9 cellular contexts compared by ENCODE assay signal in genomic region chr19:9912551-9913236, GRCh38. TPM values are rescaled to one million over a fixed set of nuclear protein-coding genes. Genes with fewer than 3 reads are reported as not detected.
DNase-seq lines count a peak whose midpoint lies in the region; ATAC-seq and TF ChIP-seq lines count a peak whose summit lies in the region.
"Had no signal": no experiment of that assay in that cellular context is flagged by ENCODE, and none has a peak within 500 bp of the region (broad histone marks: within the 10 kb centered on the region; RNA-seq: fewer than 3 reads in every experiment).

No MANE protein-coding gene starts in this region.

- peaks cover 15% of the 10 kb centered on the region for H3K27me3 ChIP-seq in cardiac muscle cell
- H3K27me3 ChIP-seq in lower lobe of right lung (ENCODE audit: low read depth) = peaks cover 36% of the 10 kb centered on the region

- H3K27ac Mint-ChIP-seq in activated naive CD8-positive, alpha-beta T cell treated with anti-CD3 and anti-CD28 coated beads for 36 hours = no peak overlapping the region
- H3K27ac Mint-ChIP-seq in type B pancreatic cell = peak overlapping the region; percentile 70

- no peak for TF ChIP-seq CTCF in cardiac muscle cell (IDR thresholded peaks at IDR 0.05; ENCODE audit: low read depth, low read length)
- no peak for TF ChIP-seq CTCF in lower lobe of right lung (IDR thresholded peaks at IDR 0.05)
- TF ChIP-seq CTCF in type B pancreatic cell (conservative IDR thresholded peaks at IDR 0.05) = no peak

- H3K9me3 ChIP-seq in cardiac muscle cell (ENCODE audit: low read depth) (no peaks in the 10 kb centered on the region), lower lobe of right lung (no peaks in the 10 kb centered on the region)

- no peaks in the 10 kb centered on the region for H3K36me3 Mint-ChIP-seq in activated naive CD8-positive, alpha-beta T cell treated with anti-CD3 and anti-CD28 coated beads for 36 hours
- H3K36me3 Mint-ChIP-seq in type B pancreatic cell = no peaks in the 10 kb centered on the region

- H3K4me3 ChIP-seq in cardiac muscle cell (peak overlapping the region; percentile 42), lower lobe of right lung (peak overlapping the region; percentile 52)

- ATAC-seq in lower lobe of right lung = no peak

- CTCF ChIA-PET in HEK293T (lab: Yijun Ruan, JAX) = no interaction called here

- H3K4me1 Mint-ChIP-seq in activated naive CD8-positive, alpha-beta T cell treated with anti-CD3 and anti-CD28 coated beads for 36 hours = peaks cover 6% of the 10 kb centered on the region
- peaks cover 12% of the 10 kb centered on the region for H3K4me1 Mint-ChIP-seq in type B pancreatic cell (ENCODE audit: unreplicated experiment)

- H3K4me1 ChIP-seq in cardiac muscle cell (ENCODE audit: low read depth) (no peaks in the 10 kb centered on the region), lower lobe of right lung (peaks cover 19% of the 10 kb centered on the region)

- H3K27ac ChIP-seq in cardiac muscle cell (no peak overlapping the region), lower lobe of right lung (no peak overlapping the region)

- no peak for DNase-seq in cardiac muscle cell (ENCODE audit: low read depth in 1 of 2, low spot score in 1 of 2)
- DNase-seq in cardiac septum (ENCODE audit: low spot score) = no peak
- no peak for DNase-seq in activated naive CD8-positive, alpha-beta T cell treated with anti-CD3 and anti-CD28 coated beads for 36 hours
- no peak for DNase-seq in lower lobe of right lung
- no peak for DNase-seq in type B pancreatic cell (ENCODE audit: extremely low spot score, unreplicated experiment)
- no peak for DNase-seq in SHP77 (lab: John Stamatoyannopoulos, UW)
- DNase-seq in HEK293T (ENCODE audit: extremely low spot score) = no peak
- DNase-seq in NCI-H2171 treated with DMSO at 0.1 percent for 48 hours (lab: John Stamatoyannopoulos, UW) = no peak
- DNase-seq: NCI-H1436 had no signal

- H3K9me3 Mint-ChIP-seq in activated naive CD8-positive, alpha-beta T cell treated with anti-CD3 and anti-CD28 coated beads for 36 hours = no peaks in the 10 kb centered on the region
- H3K9me3 Mint-ChIP-seq in type B pancreatic cell = no peaks in the 10 kb centered on the region

- peak overlapping the region; percentile 49 for H3K4me3 Mint-ChIP-seq in activated naive CD8-positive, alpha-beta T cell treated with anti-CD3 and anti-CD28 coated beads for 36 hours
- no peak overlapping the region for H3K4me3 Mint-ChIP-seq in type B pancreatic cell

- POLR2A ChIA-PET in HEK293T (lab: Yijun Ruan, JAX) = no interaction called here

- H3K27me3 Mint-ChIP-seq in activated naive CD8-positive, alpha-beta T cell treated with anti-CD3 and anti-CD28 coated beads for 36 hours = peaks cover 24% of the 10 kb centered on the region
- H3K27me3 Mint-ChIP-seq in type B pancreatic cell = peaks cover 5% of the 10 kb centered on the region

- H3K36me3 ChIP-seq in cardiac muscle cell (no peaks in the 10 kb centered on the region), lower lobe of right lung (no peaks in the 10 kb centered on the region)

- intact Hi-C loops in cardiac septum (cut with DNase I) = no loop called here
- intact Hi-C loops in lower lobe of right lung (cut with DNase I) = no loop called here

TF ChIP-seq in HEK293T, 16 proteins besides CTCF, POLR2A, EP300 and RAD21:
- TF ChIP-seq LEF1 (IDR thresholded peaks at IDR 0.05; ENCODE audit: borderline replicate concordance) (no peak), ARNT (IDR thresholded peaks at IDR 0.05) (no peak), ZNF384 (IDR thresholded peaks at IDR 0.05) (no peak), FOXM1 (IDR thresholded peaks at IDR 0.05; ENCODE audit: borderline replicate concordance) (no peak), NFRKB (IDR thresholded peaks at IDR 0.05) (no peak), SP1 (IDR thresholded peaks at IDR 0.05) (no peak)

RNA-seq across cellular contexts. Expression of gene OLFM2, which starts 23.6 kb away (rescaled TPM):
- total RNA-seq in cardiac muscle cell = 36.2 and 55.1 TPM in 2 replicates
- 27.1 and 40.3 TPM in 2 replicates for polyA plus RNA-seq in cardiac muscle cell
- 4.1 TPM for total RNA-seq in cardiac septum
- 1 to 10 TPM; 2.7 to 2.9 TPM for total RNA-seq in activated naive CD8-positive, alpha-beta T cell treated with anti-CD3 and anti-CD28 coated beads for 36 hours
- total RNA-seq in lower lobe of right lung = 8.5 TPM
- 33.1 and 38.6 TPM in 2 replicates for total RNA-seq in type B pancreatic cell (ENCODE audit: low replicate concordance)
